In genomic region chr1:154440031-154440430, GRCh38 we compare ENCODE assay signal across 12 cellular contexts. TPM values are rescaled to one million over a fixed set of nuclear protein-coding genes. Genes with fewer than 3 reads are reported as not detected.
DNase-seq lines count a peak whose midpoint lies in the region; ATAC-seq lines count a peak whose summit lies in the region.
"Had no signal": no experiment of that assay in that cellular context is flagged by ENCODE, and none has a peak within 500 bp of the region (broad histone marks: within the 10 kb centered on the region; RNA-seq: fewer than 3 reads in every experiment).

No MANE protein-coding gene starts in this region.

- ATAC-seq in activated CD8-positive, alpha-beta memory T cell treated with anti-CD3 and anti-CD28 coated beads, Interleukin-2, amount 10 ng/mL, durations not matched to agents 7 days and 5 days = no peak
- ATAC-seq in HG03095 (IDR thresholded peaks at IDR 0.05; ENCODE audit: unreplicated experiment) = no peak
- ATAC-seq: right cardiac atrium had no signal

- no peaks in the 10 kb centered on the region for H3K9me3 ChIP-seq in Karpas-422 (ENCODE audit: low read length)

- CTCF ChIA-PET in activated CD8-positive, alpha-beta memory T cell treated with anti-CD3 and anti-CD28 coated beads, Interleukin-2, amount 10 ng/mL, durations not matched to agents 7 days and 5 days (lab: Charles Lee) = interaction anchor here (0.7 kb wide), 1 partner anchor 229 kb away, joined by 3 read pairs; no protein-coding TSS in a partner anchor

- H3K4me3 ChIP-seq in Karpas-422 (ENCODE audit: low read length) = no peak overlapping the region

- no peaks in the 10 kb centered on the region for H4K20me1 ChIP-seq in Karpas-422 (ENCODE audit: insufficient read depth, low read depth, low read length)

- no peaks in the 10 kb centered on the region for H3K9me3 Mint-ChIP-seq in activated CD8-positive, alpha-beta memory T cell treated with anti-CD3 and anti-CD28 coated beads, Interleukin-2, amount 10 ng/mL, durations not matched to agents 7 days and 5 days (ENCODE audit: low read depth)
- H3K9me3 Mint-ChIP-seq in dendritic cell treated with granulocyte-macrophage colony-stimulating factor and Interleukin-4, amounts not matched to agents 40 ng/mL and 50 ng/mL, for 4 days = no peaks in the 10 kb centered on the region
- no peaks in the 10 kb centered on the region for H3K9me3 Mint-ChIP-seq in stimulated activated naive CD8-positive, alpha-beta T cell treated with anti-CD3 and anti-CD28 coated beads, Interleukin-15, Interleukin-2, amounts not matched to agents 100 ng/mL and 50 ng/mL, for 24 hours

- intact Hi-C loops in dendritic cell treated with granulocyte-macrophage colony-stimulating factor and Interleukin-4, amounts not matched to agents 40 ng/mL and 50 ng/mL, for 4 days (cut with micrococcal nuclease) = no loop called here

- H3K36me3 ChIP-seq in Karpas-422 (ENCODE audit: insufficient read depth, low read length) = no peaks in the 10 kb centered on the region

- no peak overlapping the region for H3K27ac ChIP-seq in Karpas-422 (ENCODE audit: low read length)

- no peaks in the 10 kb centered on the region for H3K36me3 Mint-ChIP-seq in activated CD8-positive, alpha-beta memory T cell treated with anti-CD3 and anti-CD28 coated beads, Interleukin-2, amount 10 ng/mL, durations not matched to agents 7 days and 5 days
- H3K36me3 Mint-ChIP-seq in dendritic cell treated with granulocyte-macrophage colony-stimulating factor and Interleukin-4, amounts not matched to agents 40 ng/mL and 50 ng/mL, for 4 days (ENCODE audit: low read depth) = peaks cover 97% of the 10 kb centered on the region
- H3K36me3 Mint-ChIP-seq in stimulated activated naive CD8-positive, alpha-beta T cell treated with anti-CD3 and anti-CD28 coated beads, Interleukin-15, Interleukin-2, amounts not matched to agents 100 ng/mL and 50 ng/mL, for 24 hours (ENCODE audit: low read depth) = peaks cover 6% of the 10 kb centered on the region

- H3K4me2 ChIP-seq in Karpas-422 (ENCODE audit: low read depth, low read length, poor library complexity, severe bottlenecking) = no peak overlapping the region

- no peak overlapping the region for H2AFZ ChIP-seq in Karpas-422 (ENCODE audit: low read length)

- H3K9ac ChIP-seq in Karpas-422 (ENCODE audit: low read length) = no peak overlapping the region

- peak overlapping the region; percentile 29 for H3K27ac Mint-ChIP-seq in activated CD8-positive, alpha-beta memory T cell treated with anti-CD3 and anti-CD28 coated beads, Interleukin-2, amount 10 ng/mL, durations not matched to agents 7 days and 5 days
- H3K27ac Mint-ChIP-seq in dendritic cell treated with granulocyte-macrophage colony-stimulating factor and Interleukin-4, amounts not matched to agents 40 ng/mL and 50 ng/mL, for 4 days = peak overlapping the region; percentile 91
- H3K27ac Mint-ChIP-seq in stimulated activated naive CD8-positive, alpha-beta T cell treated with anti-CD3 and anti-CD28 coated beads, Interleukin-15, Interleukin-2, amounts not matched to agents 100 ng/mL and 50 ng/mL, for 24 hours = peak overlapping the region; percentile 99

- no peak for DNase-seq in activated CD8-positive, alpha-beta memory T cell treated with anti-CD3 and anti-CD28 coated beads, Interleukin-2, amount 10 ng/mL, durations not matched to agents 7 days and 5 days
- DNase-seq in activated CD8-positive, alpha-beta memory T cell treated with anti-CD3 and anti-CD28 coated beads, Interleukin-2, amount 50 U/mL, for 4 hours = no peak
- peak; percentile 35 for DNase-seq in Karpas-422
- DNase-seq in C1 segment of cervical spinal cord (lab: John Stamatoyannopoulos, UW) = no peak
- no peak for DNase-seq in anterior cingulate cortex (lab: John Stamatoyannopoulos, UW)
- DNase-seq: EL, NCI-H2081 treated with DMSO at 0.1 percent for 48 hours, trophoblast cell had no signal

- H3K27me3 ChIP-seq in Karpas-422 (ENCODE audit: low read length) = no peaks in the 10 kb centered on the region

- H3K27me3 Mint-ChIP-seq in activated CD8-positive, alpha-beta memory T cell treated with anti-CD3 and anti-CD28 coated beads, Interleukin-2, amount 10 ng/mL, durations not matched to agents 7 days and 5 days = peaks cover 46% of the 10 kb centered on the region
- H3K27me3 Mint-ChIP-seq in dendritic cell treated with granulocyte-macrophage colony-stimulating factor and Interleukin-4, amounts not matched to agents 40 ng/mL and 50 ng/mL, for 4 days = no peaks in the 10 kb centered on the region
- peaks cover 5% of the 10 kb centered on the region for H3K27me3 Mint-ChIP-seq in stimulated activated naive CD8-positive, alpha-beta T cell treated with anti-CD3 and anti-CD28 coated beads, Interleukin-15, Interleukin-2, amounts not matched to agents 100 ng/mL and 50 ng/mL, for 24 hours

- no peaks in the 10 kb centered on the region for H3K9me2 ChIP-seq in Karpas-422 (replicated peaks; ENCODE audit: insufficient read depth, low read length)

- no peaks in the 10 kb centered on the region for H3K4me1 ChIP-seq in Karpas-422 (ENCODE audit: low read length)

- H3K4me3 Mint-ChIP-seq in activated CD8-positive, alpha-beta memory T cell treated with anti-CD3 and anti-CD28 coated beads, Interleukin-2, amount 10 ng/mL, durations not matched to agents 7 days and 5 days = peak overlapping the region; percentile 9
- H3K4me3 Mint-ChIP-seq in dendritic cell treated with granulocyte-macrophage colony-stimulating factor and Interleukin-4, amounts not matched to agents 40 ng/mL and 50 ng/mL, for 4 days = peak overlapping the region; percentile 65
- H3K4me3 Mint-ChIP-seq in stimulated activated naive CD8-positive, alpha-beta T cell treated with anti-CD3 and anti-CD28 coated beads, Interleukin-15, Interleukin-2, amounts not matched to agents 100 ng/mL and 50 ng/mL, for 24 hours = peak overlapping the region; percentile 75

- peaks cover 37% of the 10 kb centered on the region for H3K4me1 Mint-ChIP-seq in activated CD8-positive, alpha-beta memory T cell treated with anti-CD3 and anti-CD28 coated beads, Interleukin-2, amount 10 ng/mL, durations not matched to agents 7 days and 5 days
- H3K4me1 Mint-ChIP-seq in dendritic cell treated with granulocyte-macrophage colony-stimulating factor and Interleukin-4, amounts not matched to agents 40 ng/mL and 50 ng/mL, for 4 days (ENCODE audit: low read depth) = peaks cover 63% of the 10 kb centered on the region
- H3K4me1 Mint-ChIP-seq in stimulated activated naive CD8-positive, alpha-beta T cell treated with anti-CD3 and anti-CD28 coated beads, Interleukin-15, Interleukin-2, amounts not matched to agents 100 ng/mL and 50 ng/mL, for 24 hours (ENCODE audit: low read depth) = peaks cover 61% of the 10 kb centered on the region

- H3K79me2 ChIP-seq in Karpas-422 (ENCODE audit: low read length) = no peaks in the 10 kb centered on the region

RNA-seq across cellular contexts. Expression of gene IL6R, which starts 34.9 kb away (rescaled TPM):
- under 1 TPM; 0.53 to 0.66 TPM for total RNA-seq in activated CD8-positive, alpha-beta memory T cell treated with anti-CD3 and anti-CD28 coated beads, Interleukin-2, amount 10 ng/mL, durations not matched to agents 7 days and 5 days
- total RNA-seq in Karpas-422 (2014; rRNA removed; shearing (Covaris generic); ENCODE audit: low replicate concordance) = 0.04 TPM in 1 of 2 replicates, not detected in the other

Comparison
In these comparisons a context has a peak if more than half of its experiments do, and no peak if none do; other contexts are left out.
1. H3K27ac Mint-ChIP-seq: peak in every context shown above with its lines; median percentile 99 in stimulated activated naive CD8-positive, alpha-beta T cell treated with anti-CD3 and anti-CD28 coated beads, Interleukin-15, Interleukin-2, amounts not matched to agents 100 ng/mL and 50 ng/mL, for 24 hours; 91 in dendritic cell treated with granulocyte-macrophage colony-stimulating factor and Interleukin-4, amounts not matched to agents 40 ng/mL and 50 ng/mL, for 4 days; 29 in activated CD8-positive, alpha-beta memory T cell treated with anti-CD3 and anti-CD28 coated beads, Interleukin-2, amount 10 ng/mL, durations not matched to agents 7 days and 5 days.
2. H3K4me3 Mint-ChIP-seq: peak in every context shown above with its lines; median percentile 75 in stimulated activated naive CD8-positive, alpha-beta T cell treated with anti-CD3 and anti-CD28 coated beads, Interleukin-15, Interleukin-2, amounts not matched to agents 100 ng/mL and 50 ng/mL, for 24 hours; 65 in dendritic cell treated with granulocyte-macrophage colony-stimulating factor and Interleukin-4, amounts not matched to agents 40 ng/mL and 50 ng/mL, for 4 days; 9 in activated CD8-positive, alpha-beta memory T cell treated with anti-CD3 and anti-CD28 coated beads, Interleukin-2, amount 10 ng/mL, durations not matched to agents 7 days and 5 days.